8 cellular contexts compared by ENCODE assay signal in genomic region chr7:92809397-92810241, GRCh38. TPM values are rescaled to one million over a fixed set of nuclear protein-coding genes. Genes with fewer than 3 reads are reported as not detected.
DNase-seq lines count a peak whose midpoint lies in the region; ATAC-seq and TF ChIP-seq lines count a peak whose summit lies in the region.

No MANE protein-coding gene starts in this region.

- H3K36me3 Mint-ChIP-seq in brain: peaks cover 25% of the 10 kb centered on the region

- H3K36me3 ChIP-seq in HUES48 (ENCODE audit: control insufficient read depth, insufficient read depth, low read length) (no peaks in the 10 kb centered on the region), SK-N-SH (replicated peaks in 1 of 2; ENCODE audit: control insufficient read depth in 1 of 2, insufficient read depth in 2 of 2, low read length in 1 of 2) (peaks cover 28 to 31% of the 10 kb centered on the region in 2 experiments)

- WGBS in SK-N-SH (ENCODE audit: low lambda C conversion rate): 16% methylated on average over 6 of the region's 6 CpGs

- H3K9ac ChIP-seq in HUES48 (ENCODE audit: low read depth, low read length): 0 out of 2 replicates have a peak overlapping the region, but pooled peaks have one; percentile 18
- peak overlapping the region; percentile 52 for H3K9ac ChIP-seq in SK-N-SH

- peak in 1 of 2 experiments; percentile 79; a peak in 1 of 4 replicates for TF ChIP-seq EP300 in SK-N-SH (IDR thresholded peaks at IDR 0.05; ENCODE audit: borderline replicate concordance in 1 of 2, low read depth in 1 of 2, low read length in 1 of 2)

- H3K4me3 Mint-ChIP-seq in brain: peak overlapping the region in 1 of 5 experiments; percentile 12

- peaks cover 0 to 2% (median 0%) of the 10 kb centered on the region in 5 experiments for H3K9me3 Mint-ChIP-seq in brain

- H3K4me1 Mint-ChIP-seq in brain: peaks cover 36% of the 10 kb centered on the region

- H2AFZ ChIP-seq in SK-N-SH (ENCODE audit: low read depth): peak overlapping the region; percentile 62; the same call in 1 of the 2 replicates

- H3K4me2 ChIP-seq in SK-N-SH: peak overlapping the region; percentile 67

- peaks cover 100% of the 10 kb centered on the region for H3K79me2 ChIP-seq in SK-N-SH (ENCODE audit: insufficient read depth)

- peak overlapping the region in 3 of 5 experiments; percentile 41 to 85 (median 77) for H3K27ac Mint-ChIP-seq in brain

- no peak for TF ChIP-seq RAD21 in SK-N-SH (IDR thresholded peaks at IDR 0.05; ENCODE audit: low read length)

- peaks cover 24% of the 10 kb centered on the region for H4K20me1 ChIP-seq in SK-N-SH (ENCODE audit: insufficient read depth)

- no peaks in the 10 kb centered on the region for H3K27me3 Mint-ChIP-seq in brain

- ATAC-seq in GM21576 (IDR thresholded peaks at IDR 0.05; ENCODE audit: unreplicated experiment): peak; percentile 83

- H3K27me3 ChIP-seq in HUES48 (ENCODE audit: control insufficient read depth, insufficient read depth, low read length) (no peaks in the 10 kb centered on the region), SK-N-SH (ENCODE audit: insufficient read depth) (no peaks in the 10 kb centered on the region)

- no peaks in the 10 kb centered on the region for H3K9me2 ChIP-seq in SK-N-SH

- no peaks in the 10 kb centered on the region for H3K9me3 ChIP-seq in HUES48 (ENCODE audit: control insufficient read depth, insufficient read depth, low read length)
- H3K9me3 ChIP-seq in SK-N-SH: no peaks in the 10 kb centered on the region

- CTCF ChIA-PET in SK-N-SH (lab: Yijun Ruan, JAX): interaction anchor here (1.0 to 2.1 kb wide), 5 partner anchors 10 to 29 kb away, joined by 3 to 4 read pairs (median 4); no protein-coding TSS in a partner anchor

- peak; percentile 77 for DNase-seq in GM04503 (ENCODE audit: low read depth)
- no peak for DNase-seq in SK-N-SH
- peak; percentile 75 for DNase-seq in inferior parietal cortex (ENCODE audit: extremely low spot score)
- DNase-seq in stimulated activated CD4-positive, alpha-beta T cell treated with anti-CD3 and anti-CD28 coated beads, Interleukin-4, amount 100 ng/mL, for 24 hours: peak; percentile 73
- no peak for DNase-seq in NCI-H1105 treated with DMSO at 0.1 percent for 48 hours (lab: John Stamatoyannopoulos, UW)

- no peak overlapping the region for H3K4me3 ChIP-seq in HUES48 (ENCODE audit: low read depth, low read length)
- H3K4me3 ChIP-seq in SK-N-SH (ENCODE audit: low read depth in 2 of 2, low read length in 1 of 2): peak overlapping the region in 1 of 2 experiments; percentile 3; a peak in 2 of 4 replicates

- POLR2A ChIA-PET in SK-N-SH (lab: Yijun Ruan, JAX): no interaction called here

- TF ChIP-seq CTCF in SK-N-SH (IDR thresholded peaks at IDR 0.05) (no peak), brain (conservative IDR thresholded peaks at IDR 0.05) (no peak)

- H3K27ac ChIP-seq in HUES48 (ENCODE audit: low read depth, low read length) (peak overlapping the region; percentile 57), SK-N-SH (ENCODE audit: low read depth in 2 of 2, low read length in 1 of 2) (peak overlapping the region; percentile 83 to 93)

- H3K4me1 ChIP-seq in HUES48 (ENCODE audit: control insufficient read depth, insufficient read depth, low read length): peaks cover 40% of the 10 kb centered on the region
- H3K4me1 ChIP-seq in SK-N-SH (ENCODE audit: control insufficient read depth in 1 of 2, insufficient read depth in 2 of 2, low read depth in 1 of 2, low read length in 1 of 2): peaks cover 18 to 36% of the 10 kb centered on the region in 2 experiments

- H3F3A ChIP-seq in SK-N-SH (replicated peaks; ENCODE audit: insufficient read depth): peaks cover 41% of the 10 kb centered on the region

TF ChIP-seq in SK-N-SH, 30 proteins besides CTCF, POLR2A, EP300 and RAD21 (continues in another document):
- TF ChIP-seq ELF1 (IDR thresholded peaks at IDR 0.05): peak; percentile 97
- peak; percentile 79 for TF ChIP-seq POLR2AphosphoS5 (IDR thresholded peaks at IDR 0.05; ENCODE audit: low read depth, low read length)
- peak; percentile 33; the same call in 1 of the 2 replicates for TF ChIP-seq TAF1 (IDR thresholded peaks at IDR 0.05; ENCODE audit: borderline replicate concordance, low read depth, low read length)
- peak; percentile 41; the same call in 1 of the 2 replicates for TF ChIP-seq GABPA (IDR thresholded peaks at IDR 0.05; ENCODE audit: low read depth)
- TF ChIP-seq IRF3 (IDR thresholded peaks at IDR 0.05; ENCODE audit: low read depth, low read length): no peak
- TF ChIP-seq YY1 (IDR thresholded peaks at IDR 0.05; ENCODE audit: low read depth): peak; percentile 38; the same call in 1 of the 2 replicates
- TF ChIP-seq RXRA (IDR thresholded peaks at IDR 0.05; ENCODE audit: borderline replicate concordance, low read depth): peak; percentile 86; the same call in 1 of the 2 replicates
- no peak for TF ChIP-seq FOXM1 (IDR thresholded peaks at IDR 0.05; ENCODE audit: low read depth)
- no peak for TF ChIP-seq CHD2 (IDR thresholded peaks at IDR 0.05; ENCODE audit: low read length, partially characterized antibody)
- TF ChIP-seq FOSL2 (IDR thresholded peaks at IDR 0.05; ENCODE audit: borderline replicate concordance, low read depth): peak; percentile 93
- TF ChIP-seq, protein P1, sequence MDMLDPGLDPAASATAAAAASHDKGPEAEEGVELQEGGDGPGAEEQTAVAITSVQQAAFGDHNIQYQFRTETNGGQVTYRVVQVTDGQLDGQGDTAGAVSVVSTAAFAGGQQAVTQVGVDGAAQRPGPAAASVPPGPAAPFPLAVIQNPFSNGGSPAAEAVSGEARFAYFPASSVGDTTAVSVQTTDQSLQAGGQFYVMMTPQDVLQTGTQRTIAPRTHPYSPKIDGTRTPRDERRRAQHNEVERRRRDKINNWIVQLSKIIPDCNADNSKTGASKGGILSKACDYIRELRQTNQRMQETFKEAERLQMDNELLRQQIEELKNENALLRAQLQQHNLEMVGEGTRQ (IDR thresholded peaks at IDR 0.05; ENCODE audit: borderline replicate concordance, low read depth, low read length): no peak
- no peak for TF ChIP-seq FOXJ3 (CRISPR knock-in tag; IDR thresholded peaks at IDR 0.05)
- TF ChIP-seq SIN3A (IDR thresholded peaks at IDR 0.05; ENCODE audit: borderline replicate concordance, low read depth, low read length): peak; percentile 92; the same call in 1 of the 2 replicates
- TF ChIP-seq RFX5 (IDR thresholded peaks at IDR 0.05; ENCODE audit: low read length): no peak
- TF ChIP-seq, protein P2, sequence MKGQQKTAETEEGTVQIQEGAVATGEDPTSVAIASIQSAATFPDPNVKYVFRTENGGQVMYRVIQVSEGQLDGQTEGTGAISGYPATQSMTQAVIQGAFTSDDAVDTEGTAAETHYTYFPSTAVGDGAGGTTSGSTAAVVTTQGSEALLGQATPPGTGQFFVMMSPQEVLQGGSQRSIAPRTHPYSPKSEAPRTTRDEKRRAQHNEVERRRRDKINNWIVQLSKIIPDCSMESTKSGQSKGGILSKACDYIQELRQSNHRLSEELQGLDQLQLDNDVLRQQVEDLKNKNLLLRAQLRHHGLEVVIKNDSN (IDR thresholded peaks at IDR 0.05; ENCODE audit: borderline replicate concordance, low read depth): no peak
- TF ChIP-seq NFIC (IDR thresholded peaks at IDR 0.05; ENCODE audit: borderline replicate concordance): peak; percentile 93
- TF ChIP-seq TCF12 (IDR thresholded peaks at IDR 0.05): peak; percentile 85
- TF ChIP-seq TEAD4 (IDR thresholded peaks at IDR 0.05; ENCODE audit: borderline replicate concordance, insufficient read depth): peak; percentile 66; the same call in 1 of the 2 replicates
- TF ChIP-seq, protein P3, sequence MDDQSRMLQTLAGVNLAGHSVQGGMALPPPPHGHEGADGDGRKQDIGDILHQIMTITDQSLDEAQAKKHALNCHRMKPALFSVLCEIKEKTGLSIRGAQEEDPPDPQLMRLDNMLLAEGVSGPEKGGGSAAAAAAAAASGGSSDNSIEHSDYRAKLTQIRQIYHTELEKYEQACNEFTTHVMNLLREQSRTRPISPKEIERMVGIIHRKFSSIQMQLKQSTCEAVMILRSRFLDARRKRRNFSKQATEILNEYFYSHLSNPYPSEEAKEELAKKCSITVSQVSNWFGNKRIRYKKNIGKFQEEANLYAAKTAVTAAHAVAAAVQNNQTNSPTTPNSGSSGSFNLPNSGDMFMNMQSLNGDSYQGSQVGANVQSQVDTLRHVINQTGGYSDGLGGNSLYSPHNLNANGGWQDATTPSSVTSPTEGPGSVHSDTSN (IDR thresholded peaks at IDR 0.05): peak; percentile 52
- TF ChIP-seq MXI1 (IDR thresholded peaks at IDR 0.05; ENCODE audit: low read depth, low read length): no peak

RNA-seq across cellular contexts. Expression of gene CDK6, which starts 26.8 kb away (rescaled TPM):
- polyA plus RNA-seq in SK-N-SH (2012; rRNA removed): 30.3 and 33.2 TPM in 2 replicates
- polyA plus RNA-seq in SK-N-SH (2012; cell fraction: cytosol; rRNA removed): 29.6 and 31.5 TPM in 2 replicates
- polyA plus RNA-seq in SK-N-SH (2012; cell fraction: nucleus; rRNA removed): 53.3 and 69.9 TPM in 2 replicates
- polyA plus RNA-seq in brain (ENCODE audit: insufficient read depth, low read depth, low replicate concordance): 0.36 TPM

Comparison
In these comparisons a context has a peak if more than half of its experiments do, and no peak if none do; other contexts are left out.
1. DNase-seq: peak in GM04503 (single experiment), inferior parietal cortex (single experiment) and stimulated activated CD4-positive, alpha-beta T cell treated with anti-CD3 and anti-CD28 coated beads, Interleukin-4, amount 100 ng/mL, for 24 hours (single experiment); none in SK-N-SH (single experiment) and NCI-H1105 treated with DMSO at 0.1 percent for 48 hours (single experiment).
2. RNA of gene CDK6, which starts 26.8 kb away (polyA plus RNA-seq): 29.6 to 69.9 TPM in SK-N-SH; 0.36 TPM in brain (single experiment); every median in the first group is over 10 times any median in the second.